In the genomic region with DNA sequence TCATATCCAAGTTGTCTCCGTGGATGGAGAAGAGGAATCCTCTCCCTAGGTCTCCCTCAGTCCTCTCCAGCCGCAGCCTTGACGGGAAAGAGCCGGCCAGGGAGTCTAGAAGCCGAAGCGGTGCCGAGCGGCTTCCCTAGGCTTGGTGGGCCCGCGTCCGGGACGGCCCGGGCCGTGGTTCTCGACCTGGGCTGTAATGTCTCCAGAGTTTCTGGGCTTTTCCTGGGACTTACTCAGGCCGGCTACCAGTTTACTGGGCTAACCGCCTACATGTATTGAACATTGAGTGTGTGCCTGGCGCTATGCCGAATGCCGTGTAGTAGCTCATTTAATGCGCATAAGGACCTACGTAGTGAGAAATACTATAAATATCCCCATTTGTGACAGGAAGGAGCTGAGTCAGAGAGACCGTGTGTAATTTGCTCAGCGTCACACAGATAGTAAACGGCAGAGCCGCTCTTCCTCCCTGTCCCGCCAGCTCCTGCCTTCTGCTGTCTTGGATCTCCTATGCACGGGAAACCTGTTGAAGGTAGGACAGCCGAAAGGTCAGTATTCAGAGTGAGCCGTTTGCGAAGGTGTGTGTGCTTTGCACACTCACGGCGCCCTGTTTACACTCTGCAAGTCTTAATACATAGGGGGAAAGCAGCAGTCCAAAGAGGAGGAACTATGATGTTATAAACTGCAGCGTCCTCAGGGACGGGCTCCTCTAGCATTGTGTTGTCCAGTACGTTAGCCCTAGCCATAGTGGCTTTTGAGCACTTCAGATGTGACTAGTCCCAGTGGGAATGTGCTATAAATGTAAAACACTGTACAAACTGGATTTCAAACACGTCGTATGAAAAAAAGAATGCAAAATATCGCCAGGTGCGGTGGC, we compare ENCODE assay signal across 8 cellular contexts. TPM values are rescaled to one million over a fixed set of nuclear protein-coding genes. Genes with fewer than 3 reads are reported as not detected.
DNase-seq lines count a peak whose midpoint lies in the region; ATAC-seq and TF ChIP-seq lines count a peak whose summit lies in the region.

No MANE protein-coding gene starts in this region.

- H3K27ac Mint-ChIP-seq in activated naive CD4-positive, alpha-beta T cell treated with anti-CD3 and anti-CD28 coated beads, Interleukin-2, amount 10 ng/mL, durations not matched to agents 7 days and 5 days: peak overlapping the region; percentile 99
- peak overlapping the region; percentile 94 for H3K27ac Mint-ChIP-seq in osteocyte (ENCODE audit: unreplicated experiment)

- no peak for TF ChIP-seq RAD21 in IMR-90 (IDR thresholded peaks at IDR 0.05; ENCODE audit: low read length)

- peak overlapping the region; percentile 90 for H3K23ac ChIP-seq in IMR-90 (ENCODE audit: low read depth, low read length)

- H2AK5ac ChIP-seq in IMR-90 (ENCODE audit: low read depth, low read length): peak overlapping the region; percentile 68; the same call in 1 of the 2 replicates

- TF ChIP-seq POLR2A in IMR-90 (IDR thresholded peaks at IDR 0.05; ENCODE audit: low read depth, low read length): peak; percentile 82
- TF ChIP-seq POLR2A in thyroid gland (IDR thresholded peaks at IDR 0.05): no peak

- peaks cover 9 to 25% of the 10 kb centered on the region in 2 experiments; a peak in 2 of 4 replicates for H3K79me1 ChIP-seq in IMR-90 (ENCODE audit: low read depth in 1 of 2, low read length in 2 of 2)

- POLR2A ChIA-PET in IMR-90 (lab: Charles Lee; ENCODE audit: unreplicated experiment): no interaction called here

- no peaks in the 10 kb centered on the region for H3K9me1 ChIP-seq in IMR-90 (ENCODE audit: insufficient read depth, low read length)

- H3K36me3 ChIP-seq in IMR-90 (ENCODE audit: control insufficient read depth, insufficient read depth, low read length): no peaks in the 10 kb centered on the region
- H3K36me3 ChIP-seq in thyroid gland: no peaks in the 10 kb centered on the region

- H2BK20ac ChIP-seq in IMR-90 (ENCODE audit: low read depth, low read length): no peak overlapping the region; the same call in 1 of the 2 replicates

- peak overlapping the region; percentile 73 for H2BK5ac ChIP-seq in IMR-90 (ENCODE audit: low read depth, low read length, poor library complexity, severe bottlenecking)

- no peaks in the 10 kb centered on the region for H3K9me3 Mint-ChIP-seq in activated naive CD4-positive, alpha-beta T cell treated with anti-CD3 and anti-CD28 coated beads, Interleukin-2, amount 10 ng/mL, durations not matched to agents 7 days and 5 days
- H3K9me3 Mint-ChIP-seq in osteocyte (ENCODE audit: unreplicated experiment): no peaks in the 10 kb centered on the region

- dilution Hi-C loops in IMR-90 (cut with HindIII; ENCODE audit: low sequenced_read_pairs, unreplicated experiment): no loop called here

- peak overlapping the region; percentile 75; the same call in 1 of the 3 replicates for H2BK15ac ChIP-seq in IMR-90 (ENCODE audit: low read depth, low read length)

- H3K27ac ChIP-seq in IMR-90 (ENCODE audit: insufficient read depth, low read length) (peak overlapping the region; percentile 71), thyroid gland (peak overlapping the region; percentile 71 to 84 (median 83))

- peak overlapping the region; percentile 40; the same call in 1 of the 2 replicates for H4K91ac ChIP-seq in IMR-90 (ENCODE audit: insufficient read depth, low read depth, low read length)

- H2AK9ac ChIP-seq in IMR-90 (replicated peaks; ENCODE audit: low read depth, low read length, poor library complexity): peak overlapping the region; percentile 84

- H3K36me3 Mint-ChIP-seq in activated naive CD4-positive, alpha-beta T cell treated with anti-CD3 and anti-CD28 coated beads, Interleukin-2, amount 10 ng/mL, durations not matched to agents 7 days and 5 days: peaks cover 11% of the 10 kb centered on the region
- H3K36me3 Mint-ChIP-seq in osteocyte (ENCODE audit: unreplicated experiment): no peaks in the 10 kb centered on the region

- H4K20me1 ChIP-seq in IMR-90 (ENCODE audit: insufficient read depth, low read length): peaks cover 3% of the 10 kb centered on the region; the same call in 1 of the 2 replicates

- in situ Hi-C loops in IMR-90 (cut with MboI; ENCODE audit: low sequenced_read_pairs): no loop called here

- no peak overlapping the region for H4K5ac ChIP-seq in IMR-90 (ENCODE audit: low read depth, low read length)

- CTCF ChIA-PET in IMR-90 (lab: Yijun Ruan, JAX): no interaction called here
- CTCF ChIA-PET in activated naive CD4-positive, alpha-beta T cell treated with anti-CD3 and anti-CD28 coated beads, Interleukin-2, amount 10 ng/mL, durations not matched to agents 7 days and 5 days (lab: Charles Lee): interaction anchor here (0.9 kb wide), 1 partner anchor 13 kb away, joined by 4 read pairs; no protein-coding TSS in a partner anchor

- WGBS in IMR-90 (ENCODE audit: extremely low coverage in 2 of 2, insufficient read length in 1 of 2), 2 experiments: 10% methylated on average over 23 of the region's 40 CpGs; no CpG with 5 or more reads in 1 of the 2 experiments
- WGBS in thyroid gland, 2 donors: 16 to 30% methylated on average over 25 to 40 of the region's 40 CpGs

- ATAC-seq in GM21619 (IDR thresholded peaks at IDR 0.05; ENCODE audit: unreplicated experiment): peak; percentile 34
- ATAC-seq in IMR-90 (ENCODE audit: low read depth): peak; percentile 65

- peak overlapping the region; percentile 92 for H3K4me2 ChIP-seq in IMR-90 (ENCODE audit: low read depth, low read length)

- no peaks in the 10 kb centered on the region for H3K27me3 ChIP-seq in IMR-90 (ENCODE audit: control insufficient read depth, insufficient read depth, low read length)
- H3K27me3 ChIP-seq in thyroid gland: no peaks in the 10 kb centered on the region

- no peak for TF ChIP-seq CTCF in IMR-90 (conservative IDR thresholded peaks at IDR 0.05; ENCODE audit: low read depth, low read length)
- TF ChIP-seq CTCF in osteocyte (IDR thresholded peaks at IDR 0.05): no peak
- no peak for TF ChIP-seq CTCF in thyroid gland (IDR thresholded peaks at IDR 0.05)

- H3K4ac ChIP-seq in IMR-90 (ENCODE audit: low read depth, low read length): peak overlapping the region; percentile 92

- peak overlapping the region; percentile 72 for H3K4me3 ChIP-seq in IMR-90 (ENCODE audit: insufficient read depth, low read depth, low read length)
- peak overlapping the region; percentile 24 to 58 (median 29) for H3K4me3 ChIP-seq in thyroid gland (replicated peaks in 1 of 3)

- H2AFZ ChIP-seq in IMR-90 (replicated peaks; ENCODE audit: low read length, poor library complexity): peak overlapping the region; percentile 94

- peak overlapping the region; percentile 63; the same call in 1 of the 2 replicates for H2BK120ac ChIP-seq in IMR-90 (ENCODE audit: low read depth, low read length)

- H3K4me1 ChIP-seq in IMR-90 (ENCODE audit: control insufficient read depth, insufficient read depth, low read length): peaks cover 2% of the 10 kb centered on the region
- peaks cover 6 to 24% of the 10 kb centered on the region in 2 donors for H3K4me1 ChIP-seq in thyroid gland

- peaks cover 23% of the 10 kb centered on the region for H3K4me1 Mint-ChIP-seq in activated naive CD4-positive, alpha-beta T cell treated with anti-CD3 and anti-CD28 coated beads, Interleukin-2, amount 10 ng/mL, durations not matched to agents 7 days and 5 days
- peaks cover 20% of the 10 kb centered on the region for H3K4me1 Mint-ChIP-seq in osteocyte (ENCODE audit: unreplicated experiment)

- peak overlapping the region; percentile 91 for H3K14ac ChIP-seq in IMR-90 (replicated peaks; ENCODE audit: low read depth, low read length)

- H3K4me3 Mint-ChIP-seq in activated naive CD4-positive, alpha-beta T cell treated with anti-CD3 and anti-CD28 coated beads, Interleukin-2, amount 10 ng/mL, durations not matched to agents 7 days and 5 days: peak overlapping the region; percentile 82
- peak overlapping the region; percentile 93 for H3K4me3 Mint-ChIP-seq in osteocyte (ENCODE audit: unreplicated experiment)

- peak overlapping the region; percentile 17; the same call in 1 of the 2 replicates for H3K18ac ChIP-seq in IMR-90 (ENCODE audit: low read depth, low read length)

- H4K8ac ChIP-seq in IMR-90 (ENCODE audit: low read depth in 2 of 2, low read length in 2 of 2): peak overlapping the region; percentile 48 to 80; a peak in 3 of 4 replicates

- H3K9ac ChIP-seq in IMR-90 (ENCODE audit: low read depth, low read length): peak overlapping the region; percentile 76

- no peaks in the 10 kb centered on the region for H3K9me3 ChIP-seq in IMR-90 (ENCODE audit: control insufficient read depth, insufficient read depth, low read length)
- H3K9me3 ChIP-seq in thyroid gland: no peaks in the 10 kb centered on the region

- BruUV-seq in IMR-90 (replicated peaks; lab: Mats Ljungman, UMichigan): no TSS peak

- H3K56ac ChIP-seq in IMR-90 (ENCODE audit: extremely low read depth, insufficient read depth, low read length): peak overlapping the region; percentile 82

- intact Hi-C loops in IMR-90 (cut with micrococcal nuclease): no loop called here
- intact Hi-C loops in thyroid gland (cut with DNase I): no loop called here

- no peaks in the 10 kb centered on the region for H3K27me3 Mint-ChIP-seq in activated naive CD4-positive, alpha-beta T cell treated with anti-CD3 and anti-CD28 coated beads, Interleukin-2, amount 10 ng/mL, durations not matched to agents 7 days and 5 days
- H3K27me3 Mint-ChIP-seq in osteocyte (ENCODE audit: unreplicated experiment): no peaks in the 10 kb centered on the region

- DNase-seq in DMS79 treated with DMSO at 0.1 percent for 48 hours (lab: John Stamatoyannopoulos, UW) (peak; percentile 74), IMR-90 (peak; percentile 94), RPMI7951 (ENCODE audit: low read depth) (peak; percentile 88), germinal center (ENCODE audit: low spot score) (peak; percentile 65), osteocyte (ENCODE audit: extremely low spot score, unreplicated experiment) (peak; percentile 85), thyroid gland (peak; percentile 52 to 60)
- DNase-seq in activated naive CD4-positive, alpha-beta T cell treated with anti-CD3 and anti-CD28 coated beads, Interleukin-2, amount 10 ng/mL, durations not matched to agents 7 days and 5 days: peak; percentile 58

RNA-seq across cellular contexts. Expression of a gene that starts 0.7 kb away (rescaled TPM):
- total RNA-seq in IMR-90 (2012; rRNA removed): 55.5 and 60.8 TPM in 2 replicates
- polyA plus RNA-seq in IMR-90 (2012; rRNA removed): 40.3 and 47.3 TPM in 2 replicates
- 11.7 and 27.3 TPM in 2 replicates for polyA plus RNA-seq in IMR-90 (2012; cell fraction: cytosol; rRNA removed)
- 39.8 and 75.8 TPM in 2 replicates for polyA plus RNA-seq in IMR-90 (2012; cell fraction: nucleus; rRNA removed; ENCODE audit: low replicate concordance)
- total RNA-seq in RPMI7951 (2014; rRNA removed; shearing (Covaris generic)): 84.1 and 90.9 TPM in 2 replicates
- total RNA-seq in osteocyte: 15.2 and 15.6 TPM in 2 replicates
- 10 to 100 TPM in 2 of 4 donors, 1 to 10 TPM in 2; 4.4 to 27.0 (median 9.9) TPM for total RNA-seq in thyroid gland

RNA-seq across cellular contexts. Expression of a gene that starts 14.4 kb away (rescaled TPM):
- total RNA-seq in IMR-90 (2012; rRNA removed) (2.2 and 2.8 TPM in 2 replicates), osteocyte (7.9 and 10.3 TPM in 2 replicates), thyroid gland (10 to 100 TPM in 1 of 4 donors, 1 to 10 TPM in 3; 4.2 to 13.1 (median 9.5) TPM)
- polyA plus RNA-seq in IMR-90 (2012; rRNA removed): 5.9 and 6.8 TPM in 2 replicates
- 0.62 and 0.75 TPM in 2 replicates for polyA plus RNA-seq in IMR-90 (2012; cell fraction: cytosol; rRNA removed)
- polyA plus RNA-seq in IMR-90 (2012; cell fraction: nucleus; rRNA removed; ENCODE audit: low replicate concordance): 23.4 and 50.7 TPM in 2 replicates
- total RNA-seq in RPMI7951 (2014; rRNA removed; shearing (Covaris generic)): 2.9 and 3.5 TPM in 2 replicates

RNA-seq across cellular contexts. Expression of a gene that starts 22.9 kb away (rescaled TPM):
- 46.1 and 47.0 TPM in 2 replicates for total RNA-seq in IMR-90 (2012; rRNA removed)
- 62.6 and 69.7 TPM in 2 replicates for polyA plus RNA-seq in IMR-90 (2012; rRNA removed)
- polyA plus RNA-seq in IMR-90 (2012; cell fraction: cytosol; rRNA removed): 65.0 and 142 TPM in 2 replicates
- 65.0 and 66.5 TPM in 2 replicates for polyA plus RNA-seq in IMR-90 (2012; cell fraction: nucleus; rRNA removed; ENCODE audit: low replicate concordance)
- 64.2 and 96.5 TPM in 2 replicates for total RNA-seq in RPMI7951 (2014; rRNA removed; shearing (Covaris generic))
- 2.7 and 3.2 TPM in 2 replicates for total RNA-seq in osteocyte
- total RNA-seq in thyroid gland: 10 to 100 TPM in 1 of 4 donors, 1 to 10 TPM in 3; 6.0 to 13.1 (median 8.7) TPM

RNA-seq across cellular contexts. Expression of a gene that starts 28.2 kb away (rescaled TPM):
- total RNA-seq in IMR-90 (2012; rRNA removed) (27.5 and 28.7 TPM in 2 replicates), osteocyte (80.0 and 84.3 TPM in 2 replicates), thyroid gland (100 to 1,000 TPM in 1 of 4 donors, 10 to 100 TPM in 3; 37.2 to 111 (median 74.7) TPM)
- 77.9 and 78.9 TPM in 2 replicates for polyA plus RNA-seq in IMR-90 (2012; rRNA removed)
- polyA plus RNA-seq in IMR-90 (2012; cell fraction: cytosol; rRNA removed): 51.4 and 88.9 TPM in 2 replicates
- 62.4 and 74.4 TPM in 2 replicates for polyA plus RNA-seq in IMR-90 (2012; cell fraction: nucleus; rRNA removed; ENCODE audit: low replicate concordance)
- 55.5 and 58.8 TPM in 2 replicates for total RNA-seq in RPMI7951 (2014; rRNA removed; shearing (Covaris generic))

RNA-seq across cellular contexts. Expression of a gene that starts 45.4 kb away (rescaled TPM):
- total RNA-seq in IMR-90 (2012; rRNA removed) (146 and 174 TPM in 2 replicates), osteocyte (159 and 173 TPM in 2 replicates), thyroid gland (100 to 1,000 TPM in 3 of 4 donors, 10 to 100 TPM in 1; 96.5 to 153 (median 129) TPM)
- 42.3 and 49.0 TPM in 2 replicates for polyA plus RNA-seq in IMR-90 (2012; rRNA removed)
- 20.3 and 23.3 TPM in 2 replicates for polyA plus RNA-seq in IMR-90 (2012; cell fraction: cytosol; rRNA removed)
- 54.4 and 79.1 TPM in 2 replicates for polyA plus RNA-seq in IMR-90 (2012; cell fraction: nucleus; rRNA removed; ENCODE audit: low replicate concordance)
- 58.4 and 72.6 TPM in 2 replicates for total RNA-seq in RPMI7951 (2014; rRNA removed; shearing (Covaris generic))

Comparison
In these comparisons a context has a peak if more than half of its experiments do, and no peak if none do; other contexts are left out.
1. Peak in every context shown above with its lines: DNase-seq, ATAC-seq, H3K4me3 ChIP-seq and H3K27ac ChIP-seq.